ENCODE assay signal across 11 cellular contexts in the genomic region with DNA sequence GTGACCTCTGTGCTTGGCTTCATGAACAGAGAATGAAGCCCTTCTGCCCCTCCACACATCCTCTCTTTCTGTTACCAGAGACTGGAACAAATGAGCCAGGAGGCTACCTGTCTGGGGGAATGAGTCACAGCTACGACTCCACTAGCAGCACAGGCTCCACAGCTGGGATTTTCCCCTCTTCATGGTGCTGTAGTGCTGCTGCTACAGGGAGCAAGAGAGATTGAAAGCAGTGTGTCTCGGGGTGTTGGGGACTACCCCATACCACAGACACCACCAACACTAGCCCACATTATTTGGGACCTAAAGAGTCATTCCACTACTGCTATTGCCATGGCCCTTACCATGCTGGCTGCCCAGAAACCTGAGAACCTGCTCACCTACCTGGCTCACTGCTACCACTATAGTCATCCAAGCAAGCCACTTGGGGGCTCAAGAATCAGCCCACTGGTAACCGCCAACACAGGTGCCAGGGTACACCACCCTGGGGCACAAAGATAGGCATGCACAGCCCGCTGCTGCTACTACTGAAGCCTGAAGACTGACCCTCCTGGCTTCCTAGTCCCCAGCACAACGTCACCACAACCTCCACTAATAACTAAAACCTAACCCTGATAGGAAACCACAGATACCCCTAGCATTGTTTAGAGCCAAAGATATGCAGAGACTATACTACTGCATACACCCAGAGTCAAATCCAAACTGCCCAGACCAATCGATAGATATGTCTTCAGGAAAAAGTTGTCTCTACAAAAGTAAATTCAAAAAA. TPM values are rescaled to one million over a fixed set of nuclear protein-coding genes. Genes with fewer than 3 reads are reported as not detected.
DNase-seq lines count a peak whose midpoint lies in the region; ATAC-seq lines count a peak whose summit lies in the region.
"Had no signal": no experiment of that assay in that cellular context is flagged by ENCODE, and none has a peak within 500 bp of the region (broad histone marks: within the 10 kb centered on the region; RNA-seq: fewer than 3 reads in every experiment).

No MANE protein-coding gene starts in this region.

- peak; percentile 96 for ATAC-seq in GM18858 (IDR thresholded peaks at IDR 0.05; ENCODE audit: unreplicated experiment)
- ATAC-seq in GM21390 (IDR thresholded peaks at IDR 0.05; ENCODE audit: unreplicated experiment), result peak; percentile 98
- peak; percentile 87 for ATAC-seq in HG03175 (IDR thresholded peaks at IDR 0.05; ENCODE audit: unreplicated experiment)
- ATAC-seq: mucosa of descending colon had no signal

- DNase-seq in renal cortical epithelial cell (ENCODE audit: low read depth) (peak; percentile 33), posterior cingulate gyrus (no peak), AG08395 (ENCODE audit: low spot score) (no peak), cerebellum (ENCODE audit: low spot score) (no peak), COLO829 (ENCODE audit: low spot score) (no peak)
- DNase-seq: activated naive CD4-positive, alpha-beta T cell treated with anti-CD3 and anti-CD28 coated beads, Interleukin-2, amount 10 ng/mL, durations not matched to agents 7 days and 5 days; mucosa of descending colon had no signal

- intact Hi-C loops in posterior cingulate gyrus (cut with DNase I), result no loop called here

RNA-seq across cellular contexts. Expression of gene CD1E, which starts 17.7 kb away (rescaled TPM):
- not detected in 2 replicates for total RNA-seq in renal cortical epithelial cell
- total RNA-seq in cerebellum, result not detected
- total RNA-seq: mucosa of descending colon, RPMI7951 had no signal

RNA-seq across cellular contexts. Expression of gene OR10T2, which starts 27.9 kb away (rescaled TPM):
- total RNA-seq in renal cortical epithelial cell (not detected in 2 replicates), cerebellum (not detected)
- total RNA-seq: mucosa of descending colon, RPMI7951 had no signal

RNA-seq across cellular contexts. Expression of gene CD1B, which starts 40.0 kb away (rescaled TPM):
- total RNA-seq in renal cortical epithelial cell (not detected in 2 replicates), cerebellum (not detected)
- total RNA-seq: mucosa of descending colon, RPMI7951 had no signal

RNA-seq across cellular contexts. Expression of gene OR10K2, which starts 54.7 kb away (rescaled TPM):
- total RNA-seq in renal cortical epithelial cell (not detected in 2 replicates), cerebellum (not detected)
- total RNA-seq: mucosa of descending colon, RPMI7951 had no signal
